11 cellular contexts compared by ENCODE assay signal in the genomic region with DNA sequence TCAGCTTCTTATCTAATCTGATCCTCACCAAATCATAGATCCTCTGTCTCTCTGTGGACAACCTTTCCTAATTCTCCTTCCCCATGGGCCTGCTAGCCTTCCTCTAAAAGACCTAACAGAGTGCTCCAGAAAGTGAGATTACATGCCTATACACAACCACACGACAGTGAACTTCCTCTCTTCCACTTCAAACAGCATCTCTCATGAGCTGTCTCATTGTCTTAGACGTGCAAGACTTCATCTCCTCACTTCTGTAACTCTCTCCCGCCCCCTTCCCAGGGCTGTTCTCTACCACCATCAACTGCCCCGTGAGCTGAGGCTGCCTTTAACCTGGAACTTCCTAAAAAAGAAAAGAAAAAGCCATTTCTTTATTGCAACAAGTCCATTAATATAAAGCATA. TPM values are rescaled to one million over a fixed set of nuclear protein-coding genes. Genes with fewer than 3 reads are reported as not detected.
A peak's percentile ranks its signal among the peaks of the same experiment; 100 is the strongest.
DNase-seq lines count a peak whose midpoint lies in the region; ATAC-seq and TF ChIP-seq lines count a peak whose summit lies in the region.
"Had no signal": no experiment of that assay in that cellular context is flagged by ENCODE, and none has a peak within 500 bp of the region (broad histone marks: within the 10 kb centered on the region; RNA-seq: fewer than 3 reads in every experiment).

No MANE protein-coding gene starts in this region.

- no peaks in the 10 kb centered on the region for H3K9me3 Mint-ChIP-seq in activated naive CD4-positive, alpha-beta T cell treated with anti-CD3 and anti-CD28 coated beads, Interleukin-2, amount 10 ng/mL, durations not matched to agents 7 days and 5 days
- H3K9me3 Mint-ChIP-seq in memory B cell (no peaks in the 10 kb centered on the region), type B pancreatic cell (no peaks in the 10 kb centered on the region), H9 (no peaks in the 10 kb centered on the region)
- no peaks in the 10 kb centered on the region for H3K9me3 Mint-ChIP-seq in CD4-positive, alpha-beta T cell
- H3K9me3 Mint-ChIP-seq: dendritic cell treated with granulocyte-macrophage colony-stimulating factor and Interleukin-4, amounts not matched to agents 40 ng/mL and 50 ng/mL, for 4 days had no signal

- no peak overlapping the region for H3K56ac ChIP-seq in H9 (ENCODE audit: insufficient read length, low read depth, low read length)

- no peak overlapping the region for H3K4me3 Mint-ChIP-seq in activated naive CD4-positive, alpha-beta T cell treated with anti-CD3 and anti-CD28 coated beads, Interleukin-2, amount 10 ng/mL, durations not matched to agents 7 days and 5 days
- H3K4me3 Mint-ChIP-seq in memory B cell, result no peak overlapping the region
- no peak overlapping the region for H3K4me3 Mint-ChIP-seq in type B pancreatic cell
- H3K4me3 Mint-ChIP-seq in H9, result no peak overlapping the region
- H3K4me3 Mint-ChIP-seq in CD4-positive, alpha-beta T cell, result no peak overlapping the region
- H3K4me3 Mint-ChIP-seq: dendritic cell treated with granulocyte-macrophage colony-stimulating factor and Interleukin-4, amounts not matched to agents 40 ng/mL and 50 ng/mL, for 4 days had no signal

- H3T11ph ChIP-seq in H9 (ENCODE audit: low read length), result no peak overlapping the region

- H2BK12ac ChIP-seq in H9 (ENCODE audit: insufficient read length, low read depth, low read length), result no peak overlapping the region

- H3K18ac ChIP-seq in H9 (ENCODE audit: insufficient read length, low read depth, low read length), result no peak overlapping the region

- no peak overlapping the region for H2AFZ ChIP-seq in H9 (ENCODE audit: low read length)

- H2BK20ac ChIP-seq in H9 (ENCODE audit: low read depth, low read length, poor library complexity, severe bottlenecking), result no peak overlapping the region

- H2BK5ac ChIP-seq in H9 (ENCODE audit: insufficient read length, low read length), result no peak overlapping the region

- H3K23me2 ChIP-seq in H9 (ENCODE audit: insufficient read length, low read depth, low read length, poor library complexity, severe bottlenecking), result no peaks in the 10 kb centered on the region

- H3K27ac Mint-ChIP-seq in activated naive CD4-positive, alpha-beta T cell treated with anti-CD3 and anti-CD28 coated beads, Interleukin-2, amount 10 ng/mL, durations not matched to agents 7 days and 5 days, result peak overlapping the region; percentile 19
- H3K27ac Mint-ChIP-seq in memory B cell, result peak overlapping the region; percentile 0
- H3K27ac Mint-ChIP-seq in type B pancreatic cell, result peak overlapping the region; percentile 24
- no peak overlapping the region for H3K27ac Mint-ChIP-seq in H9
- no peak overlapping the region for H3K27ac Mint-ChIP-seq in CD4-positive, alpha-beta T cell
- H3K27ac Mint-ChIP-seq: dendritic cell treated with granulocyte-macrophage colony-stimulating factor and Interleukin-4, amounts not matched to agents 40 ng/mL and 50 ng/mL, for 4 days had no signal

- no peak overlapping the region for H3K9ac ChIP-seq in H9 (ENCODE audit: extremely low read depth, insufficient read length, low read length)

- H3K14ac ChIP-seq in H9 (ENCODE audit: insufficient read depth, low read length), result no peak overlapping the region

- no peaks in the 10 kb centered on the region for H4K20me1 ChIP-seq in H9 (ENCODE audit: control insufficient read depth, insufficient read depth, insufficient read length)

- no peak overlapping the region for H4K91ac ChIP-seq in H9 (ENCODE audit: insufficient read length, low read depth, low read length)

- ATAC-seq in body of pancreas (no peak), memory B cell (ENCODE audit: low read depth) (no peak)
- ATAC-seq in CD4-positive, alpha-beta T cell (ENCODE audit: poor library complexity), result no peak

- H3K4me3 ChIP-seq in body of pancreas, result no peak overlapping the region

- CTCF ChIA-PET in activated naive CD4-positive, alpha-beta T cell treated with anti-CD3 and anti-CD28 coated beads, Interleukin-2, amount 10 ng/mL, durations not matched to agents 7 days and 5 days (lab: Charles Lee), result interaction anchor here (1.0 to 1.3 kb wide), 2 partner anchors 9 to 22 kb away, joined by 3 read pairs; no protein-coding TSS in a partner anchor
- CTCF ChIA-PET in CD4-positive, alpha-beta T cell (lab: Charles Lee), result no interaction called here

- no peak overlapping the region for H3K4ac ChIP-seq in H9 (ENCODE audit: low read depth, low read length)

- H3K79me2 ChIP-seq in H9 (ENCODE audit: insufficient read depth, low read length), result no peaks in the 10 kb centered on the region

- no peak overlapping the region for H2BK120ac ChIP-seq in H9 (ENCODE audit: low read depth, low read length, poor library complexity, severe bottlenecking)

- H3K27me3 Mint-ChIP-seq in activated naive CD4-positive, alpha-beta T cell treated with anti-CD3 and anti-CD28 coated beads, Interleukin-2, amount 10 ng/mL, durations not matched to agents 7 days and 5 days, result no peaks in the 10 kb centered on the region
- H3K27me3 Mint-ChIP-seq in memory B cell (no peaks in the 10 kb centered on the region), type B pancreatic cell (no peaks in the 10 kb centered on the region), H9 (ENCODE audit: low read depth) (peaks cover 6% of the 10 kb centered on the region)
- H3K27me3 Mint-ChIP-seq in CD4-positive, alpha-beta T cell, result no peaks in the 10 kb centered on the region
- H3K27me3 Mint-ChIP-seq: dendritic cell treated with granulocyte-macrophage colony-stimulating factor and Interleukin-4, amounts not matched to agents 40 ng/mL and 50 ng/mL, for 4 days had no signal

- peaks cover 16% of the 10 kb centered on the region for H3K36me3 Mint-ChIP-seq in activated naive CD4-positive, alpha-beta T cell treated with anti-CD3 and anti-CD28 coated beads, Interleukin-2, amount 10 ng/mL, durations not matched to agents 7 days and 5 days
- H3K36me3 Mint-ChIP-seq in memory B cell (peaks cover 13% of the 10 kb centered on the region), type B pancreatic cell (peaks cover 15% of the 10 kb centered on the region), H9 (ENCODE audit: insufficient read depth in 1 of 3, low read depth in 3 of 3) (peaks cover 0 to 21% (median 0%) of the 10 kb centered on the region in 3 experiments; a peak in 3 of 7 replicates)
- peaks cover 52% of the 10 kb centered on the region for H3K36me3 Mint-ChIP-seq in CD4-positive, alpha-beta T cell (ENCODE audit: low read depth)

- H3K4me2 ChIP-seq in H9 (ENCODE audit: insufficient read depth, insufficient read length, low read length), result no peak overlapping the region

- H4K8ac ChIP-seq in H9 (replicated peaks; ENCODE audit: insufficient read length, low read depth, low read length), result no peak overlapping the region

- no peak overlapping the region for H2BK15ac ChIP-seq in H9 (ENCODE audit: low read depth, low read length)

- peaks cover 10 to 17% of the 10 kb centered on the region in 2 donors for H3K36me3 ChIP-seq in body of pancreas (replicated peaks in 1 of 2; ENCODE audit: insufficient read depth in 1 of 2, low read depth in 2 of 2)

- no peaks in the 10 kb centered on the region for H3K27me3 ChIP-seq in body of pancreas
- no peaks in the 10 kb centered on the region for H3K27me3 ChIP-seq in H9 (ENCODE audit: insufficient read depth, low read length)
- H3K27me3 ChIP-seq in CD4-positive, alpha-beta T cell (ENCODE audit: control insufficient read depth, insufficient read depth, low read length), result no peaks in the 10 kb centered on the region

- H3K4me1 Mint-ChIP-seq in activated naive CD4-positive, alpha-beta T cell treated with anti-CD3 and anti-CD28 coated beads, Interleukin-2, amount 10 ng/mL, durations not matched to agents 7 days and 5 days, result peaks cover 9% of the 10 kb centered on the region
- peaks cover 6% of the 10 kb centered on the region for H3K4me1 Mint-ChIP-seq in memory B cell
- peaks cover 39% of the 10 kb centered on the region for H3K4me1 Mint-ChIP-seq in type B pancreatic cell (ENCODE audit: unreplicated experiment)
- peaks cover 28 to 40% of the 10 kb centered on the region in 2 experiments for H3K4me1 Mint-ChIP-seq in H9
- H3K4me1 Mint-ChIP-seq in CD4-positive, alpha-beta T cell (ENCODE audit: low read depth), result peaks cover 37% of the 10 kb centered on the region

- H3K23ac ChIP-seq in H9 (ENCODE audit: insufficient read length, low read depth, low read length), result no peak overlapping the region

- no peaks in the 10 kb centered on the region for H3K79me1 ChIP-seq in H9 (ENCODE audit: insufficient read depth, low read depth, low read length, poor library complexity, severe bottlenecking)

- no peak overlapping the region for H2AK5ac ChIP-seq in H9 (ENCODE audit: insufficient read length, low read length)

- H4K5ac ChIP-seq in H9 (ENCODE audit: insufficient read length, low read depth, low read length), result no peak overlapping the region

- no peaks in the 10 kb centered on the region for H3K9me3 ChIP-seq in body of pancreas
- H3K9me3 ChIP-seq in H9 (ENCODE audit: control insufficient read depth, low read depth, low read length), result no peaks in the 10 kb centered on the region
- H3K9me3 ChIP-seq in CD4-positive, alpha-beta T cell (ENCODE audit: control insufficient read depth, low read length), result no peaks in the 10 kb centered on the region

- peak in 1 of 3 donors; percentile 44 for TF ChIP-seq POLR2A in body of pancreas (IDR thresholded peaks at IDR 0.05)

- intact Hi-C loops in body of pancreas (cut with DNase I), result no loop called here
- intact Hi-C loops in CD4-positive, alpha-beta T cell (cut with DNase I, micrococcal nuclease), result no loop called here

- no peak for DNase-seq in activated naive CD4-positive, alpha-beta T cell treated with anti-CD3 and anti-CD28 coated beads, Interleukin-2, amount 10 ng/mL, durations not matched to agents 7 days and 5 days
- DNase-seq in activated naive CD4-positive, alpha-beta T cell treated with Interleukin-2 at 50 U/mL for 16 hours, result no peak
- DNase-seq in body of pancreas, result peak in 1 of 4 donors; percentile 47
- DNase-seq in memory B cell (ENCODE audit: low spot score in 2 of 2), result no peak
- no peak for DNase-seq in type B pancreatic cell (ENCODE audit: extremely low spot score, unreplicated experiment)
- no peak for DNase-seq in H9
- DNase-seq in CD4-positive, alpha-beta T cell, result no peak
- no peak for DNase-seq in RPMI8226
- DNase-seq: NCI-H1436, SHP77 had no signal

- H3K27ac ChIP-seq in body of pancreas, result peak overlapping the region in 3 of 4 donors; percentile 14 to 62 (median 44)
- no peak overlapping the region for H3K27ac ChIP-seq in H9 (ENCODE audit: insufficient read length, low read depth, low read length)
- H3K27ac ChIP-seq in CD4-positive, alpha-beta T cell (ENCODE audit: low read depth, low read length), result no peak overlapping the region

- 44 to 59% methylated on average over 4 of the region's 4 CpGs for WGBS in body of pancreas, 2 donors
- no CpG with 5 or more reads among the region's 4 CpGs for WGBS in H9 (ENCODE audit: extremely low coverage, insufficient read length, low lambda C conversion rate)

- no peak for TF ChIP-seq CTCF in body of pancreas (IDR thresholded peaks at IDR 0.05)
- no peak for TF ChIP-seq CTCF in type B pancreatic cell (conservative IDR thresholded peaks at IDR 0.05)
- TF ChIP-seq CTCF in H9 (conservative IDR thresholded peaks at IDR 0.05), result no peak
- TF ChIP-seq CTCF in CD4-positive, alpha-beta T cell (IDR thresholded peaks at IDR 0.05), result no peak

- POLR2A ChIA-PET in CD4-positive, alpha-beta T cell (lab: Charles Lee), result no interaction called here

- peaks cover 75% of the 10 kb centered on the region for H3K4me1 ChIP-seq in body of pancreas
- peaks cover 4% of the 10 kb centered on the region; the same call in 1 of the 2 replicates for H3K4me1 ChIP-seq in H9 (ENCODE audit: insufficient read depth, low read length)

RNA-seq across cellular contexts. Expression of a gene that starts 14.1 kb away (rescaled TPM):
- total RNA-seq in body of pancreas (not detected), type B pancreatic cell (ENCODE audit: low replicate concordance) (0.29 TPM in 1 of 2 replicates, not detected in the other), H9 (2021) (not detected in 2 replicates)
- not detected for total RNA-seq in CD4-positive, alpha-beta T cell

Comparison
In these comparisons a context has a peak if more than half of its experiments do, and no peak if none do; other contexts are left out.
1. H3K27ac Mint-ChIP-seq: peak in activated naive CD4-positive, alpha-beta T cell treated with anti-CD3 and anti-CD28 coated beads, Interleukin-2, amount 10 ng/mL, durations not matched to agents 7 days and 5 days (single experiment), memory B cell (single experiment) and type B pancreatic cell (single experiment); none in H9 (0 of 3) and CD4-positive, alpha-beta T cell (single experiment).
2. H3K27ac ChIP-seq: peak in body of pancreas (3 of 4); none in H9 (single experiment) and CD4-positive, alpha-beta T cell (single experiment).